ENCODE assay signal across 8 cellular contexts in the genomic region with DNA sequence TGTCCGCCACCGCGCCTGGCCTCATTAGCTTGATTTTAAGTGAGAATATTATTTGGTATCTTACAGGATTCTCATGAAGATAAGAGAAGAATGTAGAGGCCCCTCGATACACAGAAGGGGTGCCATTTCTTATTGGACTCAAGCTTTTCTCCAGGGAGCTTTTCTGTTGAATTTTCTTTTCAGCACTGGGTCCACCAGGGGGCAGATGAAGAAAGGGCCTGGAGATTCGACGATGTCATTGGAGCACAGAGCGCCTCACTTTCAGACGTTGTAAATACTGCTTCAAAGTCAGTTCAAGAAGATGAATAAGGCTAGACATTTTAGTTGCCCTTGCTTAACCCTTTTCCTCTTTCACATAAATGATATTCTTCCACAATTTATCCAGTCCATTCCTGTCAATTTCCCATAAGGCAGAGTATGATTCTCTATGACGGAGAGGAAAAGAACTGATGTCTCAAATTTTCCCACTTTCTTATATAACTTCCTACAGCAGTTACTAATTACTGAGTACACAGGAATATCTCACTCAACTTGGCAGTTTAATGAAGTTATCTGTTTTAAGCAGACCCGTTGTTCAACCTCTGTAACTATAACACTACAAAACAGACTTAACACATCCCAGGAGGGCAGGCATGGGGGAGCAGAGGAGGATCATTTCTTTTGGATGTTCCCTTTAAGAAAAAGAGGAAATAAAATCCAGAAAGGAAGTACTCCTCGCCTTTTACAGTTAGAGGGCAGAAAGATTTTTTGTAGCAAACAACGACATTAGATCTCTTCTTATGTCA. TPM values are rescaled to one million over a fixed set of nuclear protein-coding genes. Genes with fewer than 3 reads are reported as not detected.
A peak's percentile ranks its signal among the peaks of the same experiment; 100 is the strongest.
DNase-seq lines count a peak whose midpoint lies in the region; ATAC-seq and TF ChIP-seq lines count a peak whose summit lies in the region.

No MANE protein-coding gene starts in this region.

- peak; percentile 47 for TF ChIP-seq CTCF in lung (IDR thresholded peaks at IDR 0.05; ENCODE audit: control extremely low read depth, extremely low read depth)

- WGBS in lung, 2 donors: 28 to 29% methylated on average over 12 of the region's 12 CpGs

- ATAC-seq in HG03103 (IDR thresholded peaks at IDR 0.05; ENCODE audit: low read depth, unreplicated experiment) (peak; percentile 59), lung (ENCODE audit: insufficient read depth, low FRiP score) (peak; percentile 63), HG03571 (IDR thresholded peaks at IDR 0.05; ENCODE audit: unreplicated experiment) (no peak)

- peak overlapping the region; percentile 37 to 78 for H3K27ac ChIP-seq in lung (ENCODE audit: low read depth in 1 of 2, low read length in 1 of 2)

- no peaks in the 10 kb centered on the region for H3K27me3 ChIP-seq in lung (ENCODE audit: control insufficient read depth, insufficient read depth)

- DNase-seq in GDM1 (lab: John Stamatoyannopoulos, UW): peak; percentile 76
- DNase-seq in NCI-H526 treated with DMSO at 0.1 percent for 48 hours (lab: John Stamatoyannopoulos, UW): peak; percentile 25
- DNase-seq in activated CD4-positive, alpha-beta T cell treated with anti-CD3 and anti-CD28 coated beads, Interleukin-2, amount 50 U/mL, for 1 hour: peak; percentile 66
- peak; percentile 83 for DNase-seq in dermis blood vessel endothelial cell
- DNase-seq in lung (ENCODE audit: low spot score): peak; percentile 72
- DNase-seq in stimulated activated CD4-positive, alpha-beta T cell treated with anti-CD3 and anti-CD28 coated beads, TNF-alpha, amount 100 ng/mL, for 4 hours (ENCODE audit: low read depth in 3 of 3): peak; percentile 37 to 68 (median 57)

- H3K36me3 ChIP-seq in lung (ENCODE audit: control insufficient read depth in 2 of 2, insufficient read depth in 2 of 2, low read length in 2 of 2): no peaks in the 10 kb centered on the region

- no peak overlapping the region for H3K4me3 ChIP-seq in lung

- peaks cover 10 to 13% of the 10 kb centered on the region in 2 donors for H3K4me1 ChIP-seq in lung (ENCODE audit: control insufficient read depth in 2 of 2, insufficient read depth in 2 of 2, low read length in 2 of 2)

- H3K9me3 ChIP-seq in lung (ENCODE audit: control insufficient read depth in 2 of 2, insufficient read depth in 1 of 2, low read length in 1 of 2): peaks cover 0 to 2% of the 10 kb centered on the region in 2 donors

RNA-seq across cellular contexts. Expression of a gene that starts 12.0 kb away (rescaled TPM):
- total RNA-seq in dermis blood vessel endothelial cell: 8.5 and 34.2 TPM in 2 replicates
- total RNA-seq in lung: 1 to 10 TPM; 3.6 to 8.6 TPM
- polyA plus RNA-seq in lung: 10 to 100 TPM in 1 of 2 donors, 1 to 10 TPM in 1; 2.1 to 11.7 TPM

Comparison
In these comparisons a context has a peak if more than half of its experiments do, and no peak if none do; other contexts are left out.
1. DNase-seq: peak in every context shown above with its lines; median percentile 83 in dermis blood vessel endothelial cell; 76 in GDM1; 72 in lung; 66 in activated CD4-positive, alpha-beta T cell treated with anti-CD3 and anti-CD28 coated beads, Interleukin-2, amount 50 U/mL, for 1 hour; 57 in stimulated activated CD4-positive, alpha-beta T cell treated with anti-CD3 and anti-CD28 coated beads, TNF-alpha, amount 100 ng/mL, for 4 hours; 25 in NCI-H526 treated with DMSO at 0.1 percent for 48 hours.